In the genomic region with DNA sequence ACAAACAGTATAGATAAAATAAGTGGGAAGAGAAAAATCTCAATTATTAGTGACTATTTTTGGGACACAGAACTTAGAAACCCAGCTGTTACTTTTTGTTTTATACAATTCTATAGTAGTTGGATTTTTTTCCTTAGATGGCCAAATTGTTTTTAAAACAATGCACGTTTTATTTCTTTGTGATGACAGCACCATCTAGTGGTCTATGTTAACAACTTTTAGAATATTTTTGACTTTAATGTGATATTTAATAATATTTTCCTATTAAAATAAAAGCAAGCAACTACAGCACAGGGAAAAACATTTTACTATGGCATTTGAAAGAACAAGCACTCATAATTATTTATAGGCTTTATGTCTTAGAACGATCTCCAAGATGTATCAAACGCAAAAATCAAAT, we compare ENCODE assay signal across 9 cellular contexts. TPM values are rescaled to one million over a fixed set of nuclear protein-coding genes. Genes with fewer than 3 reads are reported as not detected.
DNase-seq lines count a peak whose midpoint lies in the region; ATAC-seq and TF ChIP-seq lines count a peak whose summit lies in the region.
"Had no signal": no experiment of that assay in that cellular context is flagged by ENCODE, and none has a peak within 500 bp of the region (broad histone marks: within the 10 kb centered on the region; RNA-seq: fewer than 3 reads in every experiment).

No MANE protein-coding gene starts in this region.

- H3K9me3 ChIP-seq in BE2C = no peaks in the 10 kb centered on the region
- no peaks in the 10 kb centered on the region for H3K9me3 ChIP-seq in HEK293 (ENCODE audit: control insufficient read depth, insufficient read depth, low read depth, low read length)
- H3K9me3 ChIP-seq in adipocyte (ENCODE audit: control insufficient read depth, low read length) = peaks cover 5% of the 10 kb centered on the region
- H3K9me3 ChIP-seq: gastrocnemius medialis had no signal

- no peak for DNase-seq in BE2C
- DNase-seq in adipocyte (ENCODE audit: low read depth) = peak; percentile 68
- DNase-seq in kidney glomerular epithelial cell (lab: John Stamatoyannopoulos, UW) = peak; percentile 67
- DNase-seq in NCI-H526 treated with DMSO at 0.1 percent for 48 hours (lab: John Stamatoyannopoulos, UW) = no peak
- DNase-seq: gastrocnemius medialis had no signal

- ATAC-seq in GM19463 (IDR thresholded peaks at IDR 0.05; ENCODE audit: unreplicated experiment) = no peak
- ATAC-seq in HG03280 (IDR thresholded peaks at IDR 0.05; ENCODE audit: unreplicated experiment) = no peak
- no peak for ATAC-seq in GM18861 (IDR thresholded peaks at IDR 0.05; ENCODE audit: unreplicated experiment)
- ATAC-seq: gastrocnemius medialis had no signal

- CTCF ChIA-PET in HEK293 (lab: Yijun Ruan, JAX) = interaction anchor here (1.0 to 1.6 kb wide), 2 partner anchors 28 to 1192 kb away, joined by 3 read pairs; no protein-coding TSS in a partner anchor

- POLR2A ChIA-PET in HEK293 (lab: Yijun Ruan, JAX) = no interaction called here

- no peaks in the 10 kb centered on the region for H3K27me3 ChIP-seq in BE2C
- H3K27me3 ChIP-seq in adipocyte (replicated peaks; ENCODE audit: control insufficient read depth, insufficient read depth, low read length) = no peaks in the 10 kb centered on the region
- H3K27me3 ChIP-seq: gastrocnemius medialis had no signal

- H3K36me3 ChIP-seq in BE2C (no peaks in the 10 kb centered on the region), HEK293 (ENCODE audit: control insufficient read depth in 2 of 2, insufficient read depth in 1 of 2, low read length in 2 of 2) (no peaks in the 10 kb centered on the region), adipocyte (ENCODE audit: control insufficient read depth, insufficient read depth, low read length, severe bottlenecking) (no peaks in the 10 kb centered on the region)
- H3K36me3 ChIP-seq: gastrocnemius medialis had no signal

- TF ChIP-seq CTCF in BE2C (IDR thresholded peaks at IDR 0.05; ENCODE audit: low read depth, low read length) = peak; percentile 25; the same call in 1 of the 2 replicates
- TF ChIP-seq CTCF in HEK293 (tag by site-specific recombination; IDR thresholded peaks at IDR 0.05) = no peak

- no peak overlapping the region for H3K9ac ChIP-seq in adipocyte (ENCODE audit: low read length)

- H3K4me1 ChIP-seq in BE2C (no peaks in the 10 kb centered on the region), HEK293 (ENCODE audit: control insufficient read depth, insufficient read depth, low read length) (no peaks in the 10 kb centered on the region), adipocyte (ENCODE audit: control insufficient read depth, insufficient read depth, low read length) (no peaks in the 10 kb centered on the region)
- H3K4me1 ChIP-seq: gastrocnemius medialis had no signal

- H3K27ac ChIP-seq in HEK293 (ENCODE audit: extremely low read depth, low read depth, low read length) = no peak overlapping the region
- H3K27ac ChIP-seq: gastrocnemius medialis had no signal

- H3K4me3 ChIP-seq in BE2C (ENCODE audit: low read depth, low read length) = no peak overlapping the region
- H3K4me3 ChIP-seq in HEK293 (ENCODE audit: low read depth, low read length) = no peak overlapping the region
- H3K4me3 ChIP-seq in adipocyte (ENCODE audit: low read length) = no peak overlapping the region
- H3K4me3 ChIP-seq: gastrocnemius medialis had no signal

TF ChIP-seq in HEK293, 187 proteins besides CTCF, POLR2A, EP300 and RAD21:
- TF ChIP-seq ZNF654 (tag by site-specific recombination; IDR thresholded peaks at IDR 0.05; ENCODE audit: low read depth) = peak; percentile 33
- TF ChIP-seq, protein P1, sequence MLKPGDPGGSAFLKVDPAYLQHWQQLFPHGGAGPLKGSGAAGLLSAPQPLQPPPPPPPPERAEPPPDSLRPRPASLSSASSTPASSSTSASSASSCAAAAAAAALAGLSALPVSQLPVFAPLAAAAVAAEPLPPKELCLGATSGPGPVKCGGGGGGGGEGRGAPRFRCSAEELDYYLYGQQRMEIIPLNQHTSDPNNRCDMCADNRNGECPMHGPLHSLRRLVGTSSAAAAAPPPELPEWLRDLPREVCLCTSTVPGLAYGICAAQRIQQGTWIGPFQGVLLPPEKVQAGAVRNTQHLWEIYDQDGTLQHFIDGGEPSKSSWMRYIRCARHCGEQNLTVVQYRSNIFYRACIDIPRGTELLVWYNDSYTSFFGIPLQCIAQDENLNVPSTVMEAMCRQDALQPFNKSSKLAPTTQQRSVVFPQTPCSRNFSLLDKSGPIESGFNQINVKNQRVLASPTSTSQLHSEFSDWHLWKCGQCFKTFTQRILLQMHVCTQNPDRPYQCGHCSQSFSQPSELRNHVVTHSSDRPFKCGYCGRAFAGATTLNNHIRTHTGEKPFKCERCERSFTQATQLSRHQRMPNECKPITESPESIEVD (tag by site-specific recombination; IDR thresholded peaks at IDR 0.05) = no peak

RNA-seq across cellular contexts. Expression of gene SMIM31, which starts 5.6 kb away (rescaled TPM):
- not detected for polyA plus RNA-seq in BE2C (2012; ENCODE audit: insufficient read depth, insufficient read length, low read depth)

Comparison
In these comparisons a context has a peak if more than half of its experiments do, and no peak if none do; other contexts are left out.
1. DNase-seq: peak in adipocyte (single experiment) and kidney glomerular epithelial cell (single experiment); none in BE2C (single experiment) and NCI-H526 treated with DMSO at 0.1 percent for 48 hours (single experiment).